In the genomic region with DNA sequence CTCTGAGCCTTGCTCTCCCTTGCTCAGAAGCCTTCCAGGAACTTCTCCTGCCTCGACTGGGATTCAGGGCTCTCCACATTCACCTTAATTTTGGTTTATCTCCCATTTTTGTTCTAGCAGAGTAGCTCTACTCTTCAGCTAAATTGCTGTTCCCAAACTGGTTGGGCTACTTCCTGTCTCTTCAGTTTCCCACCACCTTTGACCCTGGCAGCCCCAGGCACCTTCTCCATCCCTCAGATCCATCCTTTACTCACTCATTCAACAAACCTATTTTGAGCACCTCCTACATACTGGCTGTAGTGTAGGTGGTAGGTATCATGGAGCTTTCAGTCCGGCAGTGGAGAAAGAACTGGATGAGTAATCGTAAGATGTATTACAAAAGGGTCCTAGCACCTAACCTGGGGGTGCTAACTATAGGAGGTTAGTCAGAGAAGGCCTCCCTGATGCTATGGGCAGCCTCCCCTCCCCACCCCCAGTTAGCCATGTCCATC, we compare ENCODE assay signal across 1 cellular context.
TF ChIP-seq lines count a peak whose summit lies in the region.

No MANE protein-coding gene starts in this region.

TF ChIP-seq in HCT116, 20 proteins besides CTCF, POLR2A, EP300 and RAD21 (continued from another document):
- TF ChIP-seq YY1 (IDR thresholded peaks at IDR 0.05; ENCODE audit: extremely low read depth, insufficient replicate concordance, low read depth, low read length) (no peak), MAX (IDR thresholded peaks at IDR 0.05) (no peak), SP1 (IDR thresholded peaks at IDR 0.05; ENCODE audit: low read depth) (no peak), TCF7L2 (IDR thresholded peaks at IDR 0.05; ENCODE audit: borderline replicate concordance, extremely low read depth, insufficient read depth, insufficient read length) (no peak), ZBTB33 (IDR thresholded peaks at IDR 0.05; ENCODE audit: extremely low read depth, insufficient replicate concordance, low read length) (no peak), CEBPB (IDR thresholded peaks at IDR 0.05; ENCODE audit: low read depth) (no peak), CBX3 (IDR thresholded peaks at IDR 0.05; ENCODE audit: low read depth) (no peak), SIN3A (IDR thresholded peaks at IDR 0.05; ENCODE audit: low read depth) (no peak), ZFX (IDR thresholded peaks at IDR 0.05) (no peak), EZH2 (IDR thresholded peaks at IDR 0.05) (no peak), ZNF274 (IDR thresholded peaks at IDR 0.05; ENCODE audit: low read depth, low read length) (no peak), EZH2phosphoT487 (IDR thresholded peaks at IDR 0.05; ENCODE audit: borderline replicate concordance) (no peak), EGR1 (IDR thresholded peaks at IDR 0.05; ENCODE audit: low read depth) (no peak), POLR2AphosphoS5 (IDR thresholded peaks at IDR 0.05; ENCODE audit: low read depth, low read length) (no peak), FOSL1 (IDR thresholded peaks at IDR 0.05; ENCODE audit: low read depth) (no peak), ELF1 (IDR thresholded peaks at IDR 0.05; ENCODE audit: borderline replicate concordance, low read depth) (no peak)
- TF ChIP-seq, protein P1, sequence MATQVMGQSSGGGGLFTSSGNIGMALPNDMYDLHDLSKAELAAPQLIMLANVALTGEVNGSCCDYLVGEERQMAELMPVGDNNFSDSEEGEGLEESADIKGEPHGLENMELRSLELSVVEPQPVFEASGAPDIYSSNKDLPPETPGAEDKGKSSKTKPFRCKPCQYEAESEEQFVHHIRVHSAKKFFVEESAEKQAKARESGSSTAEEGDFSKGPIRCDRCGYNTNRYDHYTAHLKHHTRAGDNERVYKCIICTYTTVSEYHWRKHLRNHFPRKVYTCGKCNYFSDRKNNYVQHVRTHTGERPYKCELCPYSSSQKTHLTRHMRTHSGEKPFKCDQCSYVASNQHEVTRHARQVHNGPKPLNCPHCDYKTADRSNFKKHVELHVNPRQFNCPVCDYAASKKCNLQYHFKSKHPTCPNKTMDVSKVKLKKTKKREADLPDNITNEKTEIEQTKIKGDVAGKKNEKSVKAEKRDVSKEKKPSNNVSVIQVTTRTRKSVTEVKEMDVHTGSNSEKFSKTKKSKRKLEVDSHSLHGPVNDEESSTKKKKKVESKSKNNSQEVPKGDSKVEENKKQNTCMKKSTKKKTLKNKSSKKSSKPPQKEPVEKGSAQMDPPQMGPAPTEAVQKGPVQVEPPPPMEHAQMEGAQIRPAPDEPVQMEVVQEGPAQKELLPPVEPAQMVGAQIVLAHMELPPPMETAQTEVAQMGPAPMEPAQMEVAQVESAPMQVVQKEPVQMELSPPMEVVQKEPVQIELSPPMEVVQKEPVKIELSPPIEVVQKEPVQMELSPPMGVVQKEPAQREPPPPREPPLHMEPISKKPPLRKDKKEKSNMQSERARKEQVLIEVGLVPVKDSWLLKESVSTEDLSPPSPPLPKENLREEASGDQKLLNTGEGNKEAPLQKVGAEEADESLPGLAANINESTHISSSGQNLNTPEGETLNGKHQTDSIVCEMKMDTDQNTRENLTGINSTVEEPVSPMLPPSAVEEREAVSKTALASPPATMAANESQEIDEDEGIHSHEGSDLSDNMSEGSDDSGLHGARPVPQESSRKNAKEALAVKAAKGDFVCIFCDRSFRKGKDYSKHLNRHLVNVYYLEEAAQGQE (IDR thresholded peaks at IDR 0.05; ENCODE audit: low read depth): no peak
